ENCODE assay signal across 21 cellular contexts in the genomic region with DNA sequence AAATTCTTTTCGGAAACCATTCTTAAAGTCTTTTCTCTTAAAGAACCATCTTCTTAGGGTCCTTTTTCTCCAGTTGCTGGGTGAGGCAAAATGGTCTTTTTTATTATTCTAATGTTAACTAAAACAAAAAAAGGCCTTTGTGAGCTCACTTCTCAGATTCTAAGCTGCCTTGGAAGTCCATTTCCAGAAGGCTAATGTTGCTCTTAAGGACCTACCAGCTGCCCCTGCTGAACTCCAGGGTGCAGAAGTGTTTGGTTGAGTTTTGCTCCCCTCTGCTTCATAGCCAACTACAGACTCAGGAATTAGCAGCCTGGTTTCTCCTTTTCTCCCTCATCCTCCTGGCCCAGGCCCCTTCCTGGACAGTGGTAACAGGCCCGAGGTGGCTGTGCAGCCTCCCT. TPM values are rescaled to one million over a fixed set of nuclear protein-coding genes. Genes with fewer than 3 reads are reported as not detected.
"Had no signal": no experiment of that assay in that cellular context is flagged by ENCODE, and none has a peak within 500 bp of the region (broad histone marks: within the 10 kb centered on the region; RNA-seq: fewer than 3 reads in every experiment).

No MANE protein-coding gene starts in this region.

- H3K4me1 Mint-ChIP-seq: activated CD4-positive, alpha-beta memory T cell treated with anti-CD3 and anti-CD28 coated beads, Interleukin-2, amount 10 ng/mL, durations not matched to agents 7 days and 5 days; activated CD4-positive, alpha-beta T cell treated with anti-CD3 and anti-CD28 coated beads, Interleukin-2, amount 10 ng/mL, durations not matched to agents 24 days and 14 days had no signal

- H3K4me2 ChIP-seq: neural progenitor cell had no signal

- H3K4me3 Mint-ChIP-seq: activated CD4-positive, alpha-beta memory T cell treated with anti-CD3 and anti-CD28 coated beads, Interleukin-2, amount 10 ng/mL, durations not matched to agents 7 days and 5 days; activated CD4-positive, alpha-beta T cell treated with anti-CD3 and anti-CD28 coated beads, Interleukin-2, amount 10 ng/mL, durations not matched to agents 24 days and 14 days; activated naive CD4-positive, alpha-beta T cell treated with anti-CD3 and anti-CD28 coated beads for 36 hours; activated naive CD8-positive, alpha-beta T cell treated with anti-CD3 and anti-CD28 coated beads, Interleukin-2, amount 10 ng/mL, durations not matched to agents 7 days and 5 days; activated T-cell treated with anti-CD3 and anti-CD28 coated beads, Interleukin-2, amount 50 U/mL, for 72 hours; naive thymus-derived CD8-positive, alpha-beta T cell; neural progenitor cell; stimulated activated naive CD8-positive, alpha-beta T cell treated with anti-CD3 and anti-CD28 coated beads, Interleukin-15, Interleukin-2, amounts not matched to agents 100 ng/mL and 50 ng/mL, for 24 hours had no signal

- H3K27ac Mint-ChIP-seq: activated CD4-positive, alpha-beta memory T cell treated with anti-CD3 and anti-CD28 coated beads, Interleukin-2, amount 10 ng/mL, durations not matched to agents 7 days and 5 days; activated CD4-positive, alpha-beta T cell treated with anti-CD3 and anti-CD28 coated beads, Interleukin-2, amount 10 ng/mL, durations not matched to agents 24 days and 14 days; activated naive CD4-positive, alpha-beta T cell treated with anti-CD3 and anti-CD28 coated beads for 36 hours; activated naive CD8-positive, alpha-beta T cell treated with anti-CD3 and anti-CD28 coated beads, Interleukin-2, amount 10 ng/mL, durations not matched to agents 7 days and 5 days; activated T-cell treated with anti-CD3 and anti-CD28 coated beads, Interleukin-2, amount 50 U/mL, for 72 hours; naive thymus-derived CD8-positive, alpha-beta T cell; neural progenitor cell; progenitor cell of endocrine pancreas; stimulated activated naive CD8-positive, alpha-beta T cell treated with anti-CD3 and anti-CD28 coated beads, Interleukin-15, Interleukin-2, amounts not matched to agents 100 ng/mL and 50 ng/mL, for 24 hours had no signal

- DNase-seq: activated CD4-positive, alpha-beta memory T cell treated with anti-CD3 and anti-CD28 coated beads, Interleukin-2, amount 10 ng/mL, durations not matched to agents 7 days and 5 days; activated CD4-positive, alpha-beta T cell treated with anti-CD3 and anti-CD28 coated beads, Interleukin-2, amount 10 ng/mL, durations not matched to agents 24 days and 14 days; activated effector memory CD4-positive, alpha-beta T cell treated with Interleukin-2 at 50 U/mL for 16 hours; activated naive CD4-positive, alpha-beta T cell treated with anti-CD3 and anti-CD28 coated beads for 36 hours; activated naive CD8-positive, alpha-beta T cell treated with anti-CD3 and anti-CD28 coated beads, Interleukin-2, amount 10 ng/mL, durations not matched to agents 7 days and 5 days; activated T-cell treated with anti-CD3 and anti-CD28 coated beads, Interleukin-2, amount 50 U/mL, for 72 hours; amniotic stem cell; heart right ventricle; lower lobe of right lung; naive thymus-derived CD8-positive, alpha-beta T cell; stimulated activated CD4-positive, alpha-beta T cell treated with anti-CD3 and anti-CD28 coated beads, Interleukin-2, amount 100 ng/mL, for 48 hours; stimulated activated CD8-positive, alpha-beta memory T cell treated with anti-CD3 and anti-CD28 coated beads, Interleukin-4, amount 100 ng/mL, for 48 hours; T-helper 2 cell; transverse colon had no signal

- H3K4me3 ChIP-seq: breast epithelium, coronary artery, heart right ventricle, lower lobe of right lung, neural progenitor cell, transverse colon had no signal

- H3K9me3 ChIP-seq: breast epithelium, heart right ventricle, lower lobe of right lung, transverse colon had no signal

- H3K36me3 ChIP-seq: breast epithelium, neural progenitor cell, transverse colon had no signal

- H3K27me3 ChIP-seq: breast epithelium, heart right ventricle, neural progenitor cell, transverse colon had no signal

- H3K9ac ChIP-seq: neural progenitor cell had no signal

- H3K27ac ChIP-seq: coronary artery, epithelial cell of prostate, lower lobe of right lung, neural progenitor cell, transverse colon had no signal

- H3K9me3 Mint-ChIP-seq: activated CD4-positive, alpha-beta memory T cell treated with anti-CD3 and anti-CD28 coated beads, Interleukin-2, amount 10 ng/mL, durations not matched to agents 7 days and 5 days; activated CD4-positive, alpha-beta T cell treated with anti-CD3 and anti-CD28 coated beads, Interleukin-2, amount 10 ng/mL, durations not matched to agents 24 days and 14 days; activated naive CD4-positive, alpha-beta T cell treated with anti-CD3 and anti-CD28 coated beads for 36 hours; activated naive CD8-positive, alpha-beta T cell treated with anti-CD3 and anti-CD28 coated beads, Interleukin-2, amount 10 ng/mL, durations not matched to agents 7 days and 5 days; activated T-cell treated with anti-CD3 and anti-CD28 coated beads, Interleukin-2, amount 50 U/mL, for 72 hours; naive thymus-derived CD8-positive, alpha-beta T cell; neural progenitor cell; stimulated activated naive CD8-positive, alpha-beta T cell treated with anti-CD3 and anti-CD28 coated beads, Interleukin-15, Interleukin-2, amounts not matched to agents 100 ng/mL and 50 ng/mL, for 24 hours had no signal

- H3K36me3 Mint-ChIP-seq: activated naive CD8-positive, alpha-beta T cell treated with anti-CD3 and anti-CD28 coated beads, Interleukin-2, amount 10 ng/mL, durations not matched to agents 7 days and 5 days; naive thymus-derived CD8-positive, alpha-beta T cell had no signal

- H3K27me3 Mint-ChIP-seq: progenitor cell of endocrine pancreas had no signal

- ATAC-seq: activated CD4-positive, CD25-positive, alpha-beta regulatory T cell treated with anti-CD3 and anti-CD28 coated beads, Interleukin-2, amount 50 U/mL, for 24 hours; activated T-cell treated with anti-CD3 and anti-CD28 coated beads, Interleukin-2, amount 50 U/mL, for 72 hours; lower lobe of right lung; naive thymus-derived CD8-positive, alpha-beta T cell had no signal

RNA-seq across cellular contexts. Expression of gene APCDD1, which starts 23.4 kb away (rescaled TPM):
- total RNA-seq: activated CD4-positive, alpha-beta memory T cell treated with anti-CD3 and anti-CD28 coated beads, Interleukin-2, amount 10 ng/mL, durations not matched to agents 7 days and 5 days; activated CD4-positive, alpha-beta T cell treated with anti-CD3 and anti-CD28 coated beads, Interleukin-2, amount 10 ng/mL, durations not matched to agents 24 days and 14 days; activated naive CD4-positive, alpha-beta T cell treated with anti-CD3 and anti-CD28 coated beads for 36 hours; activated naive CD8-positive, alpha-beta T cell treated with anti-CD3 and anti-CD28 coated beads, Interleukin-2, amount 10 ng/mL, durations not matched to agents 7 days and 5 days; activated T-cell treated with anti-CD3 and anti-CD28 coated beads, Interleukin-2, amount 50 U/mL, for 72 hours; naive thymus-derived CD8-positive, alpha-beta T cell had no signal
- polyA plus RNA-seq: naive thymus-derived CD8-positive, alpha-beta T cell had no signal
